Comparison of ENCODE assay signal across 1 cellular context in genomic region chr18:48698707-48699106, GRCh38.
TF ChIP-seq lines count a peak whose summit lies in the region.

No MANE protein-coding gene starts in this region.

TF ChIP-seq in H1, 55 proteins besides CTCF, POLR2A, EP300 and RAD21:
- no peak for TF ChIP-seq KDM1A (IDR thresholded peaks at IDR 0.05; ENCODE audit: borderline replicate concordance, low read length)
- no peak for TF ChIP-seq SIX5 (IDR thresholded peaks at IDR 0.05; ENCODE audit: low read depth, low read length)
- no peak for TF ChIP-seq RBBP5 (IDR thresholded peaks at IDR 0.05; ENCODE audit: borderline replicate concordance, low read depth, low read length)
- TF ChIP-seq CBX8 (IDR thresholded peaks at IDR 0.05; ENCODE audit: borderline replicate concordance, low read depth, low read length) = no peak
- no peak for TF ChIP-seq RNF2 (IDR thresholded peaks at IDR 0.05; ENCODE audit: borderline replicate concordance, low read depth, low read length, missing control alignments, poor library complexity, severe bottlenecking)
- no peak for TF ChIP-seq CEBPB (IDR thresholded peaks at IDR 0.05; ENCODE audit: low read depth, low read length)
- no peak for TF ChIP-seq YY1 (IDR thresholded peaks at IDR 0.05; ENCODE audit: low read depth, low read length)
- TF ChIP-seq MAFK (IDR thresholded peaks at IDR 0.05; ENCODE audit: low read depth, low read length) = no peak
- no peak for TF ChIP-seq BCL11A (IDR thresholded peaks at IDR 0.05; ENCODE audit: low read depth in 2 of 2, low read length in 2 of 2)
- no peak for TF ChIP-seq SRF (IDR thresholded peaks at IDR 0.05; ENCODE audit: low read depth, low read length)
- TF ChIP-seq MAX (IDR thresholded peaks at IDR 0.05) = no peak
- TF ChIP-seq ZNF274 (IDR thresholded peaks at IDR 0.05; ENCODE audit: borderline replicate concordance, extremely low read depth, low read length) = no peak
- TF ChIP-seq PHF8 (conservative IDR thresholded peaks at IDR 0.05; ENCODE audit: low read depth, low read length) = no peak
- no peak for TF ChIP-seq GTF2F1 (IDR thresholded peaks at IDR 0.05; ENCODE audit: borderline replicate concordance, low read depth, low read length)
- TF ChIP-seq JUN (IDR thresholded peaks at IDR 0.05; ENCODE audit: low read depth, low read length) = no peak
- TF ChIP-seq SIRT6 (IDR thresholded peaks at IDR 0.05; ENCODE audit: low read length) = no peak
- TF ChIP-seq RFX5 (IDR thresholded peaks at IDR 0.05; ENCODE audit: borderline replicate concordance, low read depth, low read length) = no peak
- no peak for TF ChIP-seq TBP (IDR thresholded peaks at IDR 0.05; ENCODE audit: low read depth, low read length)
- no peak for TF ChIP-seq NANOG (IDR thresholded peaks at IDR 0.05; ENCODE audit: insufficient read depth, low read depth, low read length, poor library complexity, severe bottlenecking)
